ENCODE assay signal across 8 cellular contexts in genomic region chr1:200802865-200803512, GRCh38.
DNase-seq lines count a peak whose midpoint lies in the region; ATAC-seq and TF ChIP-seq lines count a peak whose summit lies in the region.

No MANE protein-coding gene starts in this region.

- POLR2A ChIA-PET in naive thymus-derived CD8-positive, alpha-beta T cell (lab: Charles Lee) = interaction anchor here (0.7 to 0.8 kb wide), 2 partner anchors 181 to 182 kb away, joined by 3 to 6 read pairs; no protein-coding TSS in a partner anchor

- peaks cover 0 to 3% (median 0%) of the 10 kb centered on the region in 5 donors for H3K27me3 Mint-ChIP-seq in naive thymus-derived CD8-positive, alpha-beta T cell
- peaks cover 6% of the 10 kb centered on the region for H3K27me3 Mint-ChIP-seq in stimulated activated memory B cell treated with anti-CD40 and anti-IgM and Interleukin-4, amounts not matched to agents 10 μg/mL and 1 μg/mL and 100 μg/mL, for 72 hours

- H3K9ac ChIP-seq in OCI-LY3 (ENCODE audit: low read length) = no peak overlapping the region

- no peak for TF ChIP-seq EP300 in esophagus muscularis mucosa (IDR thresholded peaks at IDR 0.05)

- no peaks in the 10 kb centered on the region for H3K9me3 Mint-ChIP-seq in naive thymus-derived CD8-positive, alpha-beta T cell
- no peaks in the 10 kb centered on the region for H3K9me3 Mint-ChIP-seq in stimulated activated memory B cell treated with anti-CD40 and anti-IgM and Interleukin-4, amounts not matched to agents 10 μg/mL and 1 μg/mL and 100 μg/mL, for 72 hours

- intact Hi-C loops in esophagus muscularis mucosa (cut with DNase I) = loop anchor here (2.0 to 5.0 kb wide), 3 partner anchors 61 to 180 kb away; partner anchors contain the start of gene DDX59

- peak; percentile 95 for TF ChIP-seq CTCF in C4-2B (conservative IDR thresholded peaks at IDR 0.05)
- TF ChIP-seq CTCF in OCI-LY3 (IDR thresholded peaks at IDR 0.05; ENCODE audit: low read depth, low read length) = peak; percentile 99
- peak; percentile 92 to 95 (median 93) for TF ChIP-seq CTCF in esophagus muscularis mucosa (IDR thresholded peaks at IDR 0.05)

- DNase-seq in HuH-7.5 (ENCODE audit: low spot score) (peak; percentile 46), activated T-cell treated with anti-CD3 and anti-CD28 coated beads for 1 hour (ENCODE audit: low read depth) (peak; percentile 62), esophagus muscularis mucosa (ENCODE audit: extremely low spot score) (peak; percentile 93)
- peak; percentile 47 to 83 (median 68) for DNase-seq in naive thymus-derived CD8-positive, alpha-beta T cell

- H3K79me2 ChIP-seq in OCI-LY3 (ENCODE audit: low read length) = no peaks in the 10 kb centered on the region

- no peak overlapping the region for H3K4me3 ChIP-seq in OCI-LY3 (ENCODE audit: low read length)
- H3K4me3 ChIP-seq in esophagus muscularis mucosa = no peak overlapping the region

- H3K4me1 ChIP-seq in OCI-LY3 (ENCODE audit: low read length) (no peaks in the 10 kb centered on the region), esophagus muscularis mucosa (peaks cover 0 to 13% (median 10%) of the 10 kb centered on the region in 4 donors)

- H3K36me3 Mint-ChIP-seq in naive thymus-derived CD8-positive, alpha-beta T cell = peaks cover 0 to 3% (median 0%) of the 10 kb centered on the region in 3 donors
- H3K36me3 Mint-ChIP-seq in stimulated activated memory B cell treated with anti-CD40 and anti-IgM and Interleukin-4, amounts not matched to agents 10 μg/mL and 1 μg/mL and 100 μg/mL, for 72 hours = no peaks in the 10 kb centered on the region

- no peak overlapping the region for H3K4me2 ChIP-seq in OCI-LY3 (ENCODE audit: low read length)

- H3K27ac ChIP-seq in C4-2B = no peak overlapping the region
- H3K27ac ChIP-seq in OCI-LY3 (ENCODE audit: low read length) = no peak overlapping the region
- peak overlapping the region in 1 of 4 donors; percentile 14 for H3K27ac ChIP-seq in esophagus muscularis mucosa (replicated peaks in 1 of 4)

- WGBS in esophagus muscularis mucosa = 39% methylated on average over 2 of the region's 2 CpGs

- H3K27me3 ChIP-seq in OCI-LY3 (ENCODE audit: low read depth, low read length) = no peaks in the 10 kb centered on the region
- H3K27me3 ChIP-seq in esophagus muscularis mucosa = no peaks in the 10 kb centered on the region

- no peak overlapping the region for H2AFZ ChIP-seq in OCI-LY3 (ENCODE audit: low read depth, low read length)

- ATAC-seq in GM19455 (IDR thresholded peaks at IDR 0.05; ENCODE audit: unreplicated experiment) = peak; percentile 71
- peak; percentile 78 to 83 for ATAC-seq in naive thymus-derived CD8-positive, alpha-beta T cell
- peak; percentile 68 for ATAC-seq in stimulated activated memory B cell treated with anti-CD40 and anti-IgM and Interleukin-4, amounts not matched to agents 10 μg/mL and 1 μg/mL and 100 μg/mL, for 72 hours

- no peaks in the 10 kb centered on the region for H4K20me1 ChIP-seq in OCI-LY3 (ENCODE audit: insufficient read depth, low read length)

- no peak overlapping the region for H3K4me3 Mint-ChIP-seq in naive thymus-derived CD8-positive, alpha-beta T cell
- H3K4me3 Mint-ChIP-seq in stimulated activated memory B cell treated with anti-CD40 and anti-IgM and Interleukin-4, amounts not matched to agents 10 μg/mL and 1 μg/mL and 100 μg/mL, for 72 hours = no peak overlapping the region

- H3K9me3 ChIP-seq in OCI-LY3 (ENCODE audit: insufficient read depth, low read length) (no peaks in the 10 kb centered on the region), esophagus muscularis mucosa (no peaks in the 10 kb centered on the region)

- peak overlapping the region in 1 of 10 donors; percentile 70 for H3K27ac Mint-ChIP-seq in naive thymus-derived CD8-positive, alpha-beta T cell
- no peak overlapping the region for H3K27ac Mint-ChIP-seq in stimulated activated memory B cell treated with anti-CD40 and anti-IgM and Interleukin-4, amounts not matched to agents 10 μg/mL and 1 μg/mL and 100 μg/mL, for 72 hours

- TF ChIP-seq POLR2A in esophagus muscularis mucosa (IDR thresholded peaks at IDR 0.05; ENCODE audit: low read depth) = no peak

- H3K36me3 ChIP-seq in OCI-LY3 (replicated peaks; ENCODE audit: low read depth, low read length) (no peaks in the 10 kb centered on the region), esophagus muscularis mucosa (peaks cover 0 to 10% (median 5%) of the 10 kb centered on the region in 4 donors)

- H3K4me1 Mint-ChIP-seq in naive thymus-derived CD8-positive, alpha-beta T cell = peaks cover 2 to 7% (median 5%) of the 10 kb centered on the region in 4 donors
- no peaks in the 10 kb centered on the region for H3K4me1 Mint-ChIP-seq in stimulated activated memory B cell treated with anti-CD40 and anti-IgM and Interleukin-4, amounts not matched to agents 10 μg/mL and 1 μg/mL and 100 μg/mL, for 72 hours
